In the genomic region with DNA sequence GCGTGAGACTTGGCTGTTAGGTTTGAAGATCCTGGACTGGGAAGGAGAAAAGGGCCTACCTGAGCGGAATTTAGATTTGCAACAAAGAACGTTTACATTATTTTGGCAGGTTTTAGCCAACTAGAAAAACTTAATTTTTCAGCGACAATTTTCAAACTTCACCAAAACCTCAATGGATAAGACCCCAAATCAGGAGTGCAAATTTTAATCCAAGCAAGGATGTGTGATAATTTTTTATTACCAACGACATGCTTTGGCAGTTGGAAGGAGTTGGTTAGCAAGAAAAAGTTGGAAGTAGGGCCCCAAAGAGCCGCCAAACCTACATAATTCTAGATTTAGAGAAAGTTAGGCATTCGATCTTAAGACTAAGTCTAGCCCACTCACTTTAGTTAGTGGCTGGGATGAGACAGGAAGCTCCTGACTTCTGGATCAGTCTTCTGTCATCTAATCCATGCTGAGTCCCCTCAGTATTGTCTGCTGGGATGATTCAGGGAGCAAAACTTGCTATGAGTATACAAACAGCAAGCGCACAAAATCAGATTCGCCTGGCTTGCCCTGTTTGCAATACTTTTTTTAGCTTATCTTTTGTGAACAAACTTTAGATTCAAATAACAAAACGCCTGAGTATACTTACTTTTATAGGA, we compare ENCODE assay signal across 8 cellular contexts. TPM values are rescaled to one million over a fixed set of nuclear protein-coding genes. Genes with fewer than 3 reads are reported as not detected.
A peak's percentile ranks its signal among the peaks of the same experiment; 100 is the strongest.
DNase-seq lines count a peak whose midpoint lies in the region; ATAC-seq and TF ChIP-seq lines count a peak whose summit lies in the region.

No MANE protein-coding gene starts in this region.

- CTCF ChIA-PET in HCT116 (lab: Charles Lee) = no interaction called here

- H3K4me2 ChIP-seq in HCT116 (ENCODE audit: low read length) = peak overlapping the region; percentile 80

- RAD21 ChIA-PET in HCT116 (lab: Charles Lee; ENCODE audit: low non-redundant PET in 1 of 2, low total read pairs in 2 of 2, uncharacterized antibody in 2 of 2, unreplicated experiment in 2 of 2) = no interaction called here

- H3K4me1 ChIP-seq in HCT116 (ENCODE audit: control insufficient read depth in 1 of 2, insufficient read depth in 2 of 2, low read length in 2 of 2) = peaks cover 42 to 54% of the 10 kb centered on the region in 2 experiments

- TF ChIP-seq RAD21 in HCT116 (IDR thresholded peaks at IDR 0.05; ENCODE audit: low read depth) = no peak

- TF ChIP-seq CTCF in HCT116 (IDR thresholded peaks at IDR 0.05 in 2 of 3, conservative IDR thresholded peaks at IDR 0.05 in 1 of 3; ENCODE audit: borderline replicate concordance in 1 of 3, insufficient read depth in 1 of 3, low read depth in 2 of 3, low read length in 2 of 3) = no peak
- no peak for TF ChIP-seq CTCF in VCaP (conservative IDR thresholded peaks at IDR 0.05)

- BruUV-seq in HCT116 (replicated peaks; lab: Mats Ljungman, UMichigan) = TSS peak; percentile 66

- H2AFZ ChIP-seq in HCT116 (ENCODE audit: low read depth, low read length, poor library complexity, severe bottlenecking) = peak overlapping the region; percentile 51

- H3K9ac ChIP-seq in HCT116 (ENCODE audit: low read length) = peak overlapping the region; percentile 87

- ATAC-seq in HCT116 = no peak

- H3K4me3 ChIP-seq in HCT116 (replicated peaks in 1 of 2; ENCODE audit: low read depth in 1 of 2, low read length in 2 of 2) = peak overlapping the region; percentile 44 to 69
- peak overlapping the region; percentile 71 to 98 (median 87) for H3K4me3 ChIP-seq in skin epidermis

- no peak for TF ChIP-seq POLR2A in HCT116 (IDR thresholded peaks at IDR 0.05; ENCODE audit: borderline replicate concordance, extremely low read depth, insufficient read depth, insufficient read length)

- intact Hi-C loops in HCT116 (cut with micrococcal nuclease) = loop anchor here (5.0 kb wide), 1 partner anchor 60 kb away; no protein-coding TSS in a partner anchor

- H3K27me3 ChIP-seq in HCT116 (ENCODE audit: insufficient read depth, low read length) = no peaks in the 10 kb centered on the region

- DNase-seq in HCT116 (ENCODE audit: low read depth, low spot score) (no peak), foreskin melanocyte (peak; percentile 7), HPDE6-E6E7 (ENCODE audit: extremely low spot score) (no peak), cerebellar nuclear complex (lab: John Stamatoyannopoulos, UW) (no peak), NCI-H446 treated with DMSO at 0.1 percent for 48 hours (lab: John Stamatoyannopoulos, UW) (no peak), GF-D8 (lab: John Stamatoyannopoulos, UW) (no peak)

- H3K36me3 ChIP-seq in HCT116 (ENCODE audit: control insufficient read depth in 1 of 2, insufficient read depth in 2 of 2, low read length in 2 of 2) = no peaks in the 10 kb centered on the region

- H3K79me2 ChIP-seq in HCT116 (ENCODE audit: insufficient read depth, low read length) = peaks cover 41% of the 10 kb centered on the region

- H3K9me2 ChIP-seq in HCT116 (ENCODE audit: insufficient read depth) = no peaks in the 10 kb centered on the region

- H3K27ac ChIP-seq in HCT116 (ENCODE audit: low read depth, low read length) (peak overlapping the region; percentile 99), VCaP (peak overlapping the region; percentile 99), skin epidermis (peak overlapping the region in 20 of 21 experiments; percentile 10 to 99 (median 93))

- H4K20me1 ChIP-seq in HCT116 (ENCODE audit: insufficient read depth) = peaks cover 6% of the 10 kb centered on the region; the same call in 1 of the 2 replicates

- H3K9me3 ChIP-seq in HCT116 (ENCODE audit: control insufficient read depth in 1 of 2, insufficient read depth in 1 of 2, low read depth in 1 of 2, low read length in 2 of 2) = no peaks in the 10 kb centered on the region

- POLR2A ChIA-PET in HCT116 (lab: Charles Lee) = no interaction called here

TF ChIP-seq in HCT116, 20 proteins besides CTCF, POLR2A, EP300 and RAD21:
- TF ChIP-seq POLR2AphosphoS5 (IDR thresholded peaks at IDR 0.05; ENCODE audit: low read depth, low read length) = no peak
- no peak for TF ChIP-seq ATF3 (IDR thresholded peaks at IDR 0.05)
- no peak for TF ChIP-seq ZNF274 (IDR thresholded peaks at IDR 0.05; ENCODE audit: low read depth, low read length)
- TF ChIP-seq EZH2 (IDR thresholded peaks at IDR 0.05) = no peak
- TF ChIP-seq ZBTB33 (IDR thresholded peaks at IDR 0.05; ENCODE audit: extremely low read depth, insufficient replicate concordance, low read length) = no peak
- no peak for TF ChIP-seq EZH2phosphoT487 (IDR thresholded peaks at IDR 0.05; ENCODE audit: borderline replicate concordance)
- TF ChIP-seq, protein P1, sequence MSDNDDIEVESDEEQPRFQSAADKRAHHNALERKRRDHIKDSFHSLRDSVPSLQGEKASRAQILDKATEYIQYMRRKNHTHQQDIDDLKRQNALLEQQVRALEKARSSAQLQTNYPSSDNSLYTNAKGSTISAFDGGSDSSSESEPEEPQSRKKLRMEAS (IDR thresholded peaks at IDR 0.05) = no peak; the same call in 1 of the 2 replicates
- no peak for TF ChIP-seq FOSL1 (IDR thresholded peaks at IDR 0.05; ENCODE audit: low read depth)
- no peak for TF ChIP-seq ZFX (IDR thresholded peaks at IDR 0.05)
- TF ChIP-seq SIN3A (IDR thresholded peaks at IDR 0.05; ENCODE audit: low read depth) = no peak
- TF ChIP-seq TCF7L2 (IDR thresholded peaks at IDR 0.05; ENCODE audit: borderline replicate concordance, extremely low read depth, insufficient read depth, insufficient read length) = no peak
- no peak for TF ChIP-seq JUND (IDR thresholded peaks at IDR 0.05)
- no peak for TF ChIP-seq SP1 (IDR thresholded peaks at IDR 0.05; ENCODE audit: low read depth)
- no peak for TF ChIP-seq EGR1 (IDR thresholded peaks at IDR 0.05; ENCODE audit: low read depth)
- no peak for TF ChIP-seq CEBPB (IDR thresholded peaks at IDR 0.05; ENCODE audit: low read depth)
- no peak for TF ChIP-seq REST (IDR thresholded peaks at IDR 0.05; ENCODE audit: low read depth)
- TF ChIP-seq SRF (IDR thresholded peaks at IDR 0.05; ENCODE audit: low read depth) = no peak
- no peak for TF ChIP-seq ELF1 (IDR thresholded peaks at IDR 0.05; ENCODE audit: borderline replicate concordance, low read depth)

RNA-seq across cellular contexts. Expression of gene RDX, which starts 0.8 kb away (rescaled TPM):
- 131 TPM for total RNA-seq in HCT116 (2021; ENCODE audit: unreplicated experiment)
- 36.4 and 47.0 TPM in 2 replicates for polyA plus RNA-seq in HCT116 (2012)
